In genomic region chr20:49268600-49269365, GRCh38 we compare ENCODE assay signal across 10 cellular contexts. TPM values are rescaled to one million over a fixed set of nuclear protein-coding genes. Genes with fewer than 3 reads are reported as not detected.
A peak's percentile ranks its signal among the peaks of the same experiment; 100 is the strongest.
DNase-seq lines count a peak whose midpoint lies in the region; ATAC-seq, FAIRE-seq and TF ChIP-seq lines count a peak whose summit lies in the region.
"Had no signal": no experiment of that assay in that cellular context is flagged by ENCODE, and none has a peak within 500 bp of the region (broad histone marks: within the 10 kb centered on the region; RNA-seq: fewer than 3 reads in every experiment).

No MANE protein-coding gene starts in this region.

- H3K27me3 ChIP-seq in HepG2 (ENCODE audit: control insufficient read depth in 1 of 2, insufficient read depth in 2 of 2, low read length in 2 of 2) (no peaks in the 10 kb centered on the region), right lobe of liver (no peaks in the 10 kb centered on the region), RWPE2 (ENCODE audit: insufficient read depth, poor library complexity, severe bottlenecking) (no peaks in the 10 kb centered on the region), gastrocnemius medialis (no peaks in the 10 kb centered on the region)

- DNase-seq in HepG2 (ENCODE audit: low spot score) = no peak
- DNase-seq in right lobe of liver = no peak
- no peak for DNase-seq in RWPE2 (ENCODE audit: low spot score)
- peak; percentile 76 for DNase-seq in fibroblast of gingiva (ENCODE audit: low read depth)
- DNase-seq in urothelium cell line (ENCODE audit: low spot score) = no peak
- no peak for DNase-seq in gastrocnemius medialis
- DNase-seq in occipital lobe (lab: John Stamatoyannopoulos, UW) = no peak
- DNase-seq in left ventricle myocardium superior = no peak
- DNase-seq: activated CD4-positive, CD25-positive, alpha-beta regulatory T cell; COR-L47 had no signal

- H3K36me3 ChIP-seq in HepG2 (replicated peaks in 1 of 2; ENCODE audit: control insufficient read depth in 1 of 2, insufficient read depth in 2 of 2, low read length in 2 of 2) = peaks cover 38 to 74% of the 10 kb centered on the region in 2 experiments
- peaks cover 11 to 49% (median 20%) of the 10 kb centered on the region in 4 donors for H3K36me3 ChIP-seq in right lobe of liver
- H3K36me3 ChIP-seq in RWPE2 (ENCODE audit: low read depth) = peaks cover 98% of the 10 kb centered on the region
- peaks cover 0 to 58% of the 10 kb centered on the region in 2 donors for H3K36me3 ChIP-seq in gastrocnemius medialis

- H3K9me3 ChIP-seq in HepG2 (ENCODE audit: low read length) (no peaks in the 10 kb centered on the region), right lobe of liver (no peaks in the 10 kb centered on the region), RWPE2 (ENCODE audit: severe bottlenecking) (no peaks in the 10 kb centered on the region), gastrocnemius medialis (no peaks in the 10 kb centered on the region)

- FAIRE-seq in HepG2 (lab: Jason Lieb, UNC) = no peak
- peak; percentile 48 for FAIRE-seq in urothelium cell line (lab: Jason Lieb, UNC)

- no peak overlapping the region for H3K27ac ChIP-seq in HepG2 (ENCODE audit: extremely low read length, insufficient read depth, low read length)
- H3K27ac ChIP-seq in right lobe of liver = no peak overlapping the region
- no peak overlapping the region for H3K27ac ChIP-seq in RWPE2 (ENCODE audit: poor library complexity, severe bottlenecking)
- H3K27ac ChIP-seq in gastrocnemius medialis = no peak overlapping the region

- no peak overlapping the region for H2AFZ ChIP-seq in HepG2 (ENCODE audit: low read length)

- no peak for ATAC-seq in HepG2
- no peak for ATAC-seq in right lobe of liver
- peak; percentile 38; the same call in 2 of the 3 replicates for ATAC-seq in RWPE2 (ENCODE audit: low read depth)
- ATAC-seq in gastrocnemius medialis = no peak
- ATAC-seq in left ventricle myocardium superior = no peak

- BruUV-seq in HepG2 (replicated peaks; lab: Mats Ljungman, UMichigan) = no TSS peak

- CTCF ChIA-PET in HepG2 (lab: Yijun Ruan, JAX; ENCODE audit: low intra/inter-chr PET ratio, low total read pairs) = no interaction called here

- H4K20me1 ChIP-seq in HepG2 (ENCODE audit: insufficient read depth, low read length) = peaks cover 17% of the 10 kb centered on the region

- no peak for TF ChIP-seq RAD21 in HepG2 (CRISPR knock-in tag; IDR thresholded peaks at IDR 0.05)

- H3K4me3 ChIP-seq in HepG2 (replicated peaks in 1 of 3; ENCODE audit: insufficient read depth in 1 of 3, low read depth in 2 of 3, low read length in 3 of 3) = no peak overlapping the region
- no peak overlapping the region for H3K4me3 ChIP-seq in right lobe of liver
- no peak overlapping the region for H3K4me3 ChIP-seq in RWPE2 (ENCODE audit: severe bottlenecking)
- H3K4me3 ChIP-seq in gastrocnemius medialis = peak overlapping the region in 1 of 4 donors; percentile 27

- in situ Hi-C loops in HepG2 (cut with HindIII; ENCODE audit: extremely low pct_ligation_motif_present, low pct_unique_long_range_greater_than_20kb) = no loop called here
- in situ Hi-C loops in gastrocnemius medialis (cut with MboI; ENCODE audit: low sequenced_read_pairs in 4 of 4) = no loop called here

- 91% methylated on average over 1 of the region's 1 CpG for WGBS in HepG2 (ENCODE audit: low lambda C conversion rate)
- WGBS in right lobe of liver (ENCODE audit: insufficient coverage, low coverage, low lambda C conversion rate, missing lambda C conversion rate) = 100% methylated on average over 1 of the region's 1 CpG

- POLR2A ChIA-PET in HepG2 (lab: Yijun Ruan, JAX) = interaction anchor here (1.6 to 1.7 kb wide), 2 partner anchors 9 kb away, joined by 4 to 7 read pairs; partner anchors contain the start of gene ZNFX1

- no peak overlapping the region for H3K9ac ChIP-seq in HepG2 (ENCODE audit: insufficient read depth, low read depth, low read length)

- intact Hi-C loops in HepG2 (cut with micrococcal nuclease; ENCODE audit: unreplicated experiment) (no loop called here), right lobe of liver (cut with DNase I) (no loop called here), gastrocnemius medialis (cut with DNase I; ENCODE audit: low total_unique reads) (no loop called here), left ventricle myocardium superior (cut with micrococcal nuclease) (no loop called here)

- no peak for TF ChIP-seq EP300 in HepG2 (IDR thresholded peaks at IDR 0.05; ENCODE audit: low read depth in 2 of 2, low read length in 2 of 2)
- TF ChIP-seq EP300 in HepG2 (CRISPR knock-in tag; IDR thresholded peaks at IDR 0.05; ENCODE audit: borderline replicate concordance) = no peak

- peak overlapping the region; percentile 18; the same call in 1 of the 2 replicates for H3K4me2 ChIP-seq in HepG2 (ENCODE audit: low read depth, low read length)

- no peak for TF ChIP-seq POLR2A in HepG2 (IDR thresholded peaks at IDR 0.05; ENCODE audit: insufficient read depth in 1 of 2, low read depth in 2 of 2, low read length in 2 of 2)
- no peak for TF ChIP-seq POLR2A in right lobe of liver (IDR thresholded peaks at IDR 0.05)
- no peak for TF ChIP-seq POLR2A in gastrocnemius medialis (IDR thresholded peaks at IDR 0.05)

- TF ChIP-seq CTCF in HepG2 (CRISPR knock-in tag; IDR thresholded peaks at IDR 0.05) = no peak
- TF ChIP-seq CTCF in right lobe of liver (IDR thresholded peaks at IDR 0.05) = no peak
- no peak for TF ChIP-seq CTCF in RWPE2 (IDR thresholded peaks at IDR 0.05; ENCODE audit: poor library complexity, severe bottlenecking)
- TF ChIP-seq CTCF in gastrocnemius medialis (IDR thresholded peaks at IDR 0.05 in 4 of 5, conservative IDR thresholded peaks at IDR 0.05 in 1 of 5) = no peak

- H3K79me2 ChIP-seq in HepG2 (ENCODE audit: insufficient read depth, low read length) = peaks cover 48% of the 10 kb centered on the region

- H3K4me1 ChIP-seq in HepG2 (ENCODE audit: insufficient read depth, low read length) (peaks cover 46% of the 10 kb centered on the region), right lobe of liver (peaks cover 0 to 4% (median 3%) of the 10 kb centered on the region in 4 donors), RWPE2 (ENCODE audit: insufficient read depth, poor library complexity, severe bottlenecking) (peaks cover 12% of the 10 kb centered on the region), gastrocnemius medialis (peaks cover 22 to 34% of the 10 kb centered on the region in 2 donors)

RNA-seq across cellular contexts. Expression of gene ZNFX1, which starts 9.1 kb away (rescaled TPM):
- 11.1 and 15.9 TPM in 2 replicates for total RNA-seq in HepG2 (2016; rRNA removed; fragmentation: Illumina TruSeq; extraction: Trizol)
- 6.3 and 6.5 TPM in 2 replicates for total RNA-seq in HepG2 (2016; cell fraction: cytosol; rRNA removed; fragmentation: Illumina TruSeq; extraction: Trizol; ENCODE audit: low read depth)
- 11.0 and 12.7 TPM in 2 replicates for total RNA-seq in HepG2 (2016; cell fraction: insoluble cytoplasmic fraction; rRNA removed; fragmentation: Illumina TruSeq; extraction: Trizol)
- 9.7 and 10.8 TPM in 2 replicates for total RNA-seq in HepG2 (2016; cell fraction: membrane; rRNA removed; fragmentation: Illumina TruSeq; extraction: Trizol)
- total RNA-seq in HepG2 (2016; cell fraction: nucleus; rRNA removed; fragmentation: Illumina TruSeq; extraction: Trizol) = 14.7 and 16.0 TPM in 2 replicates
- polyA plus RNA-seq in HepG2 (2011; rRNA removed) = 2.9 and 3.5 TPM in 2 replicates
- polyA plus RNA-seq in HepG2 (2011; cell fraction: cytosol; rRNA removed) = 2.2 and 3.5 TPM in 2 replicates
- polyA plus RNA-seq in HepG2 (2011; cell fraction: nucleus; rRNA removed) = 4.5 and 5.9 TPM in 2 replicates
- 5.3 and 8.2 TPM in 2 replicates for polyA plus RNA-seq in HepG2 (2012)
- 1.1 and 1.4 TPM in 2 replicates for polyA plus RNA-seq in HepG2 (2016; cell fraction: cytosol; fragmentation: Illumina TruSeq; extraction: Trizol; ENCODE audit: low read depth)
- polyA plus RNA-seq in HepG2 (2016; cell fraction: insoluble cytoplasmic fraction; fragmentation: Illumina TruSeq; extraction: Trizol; ENCODE audit: low read depth) = 5.1 and 6.1 TPM in 2 replicates
- polyA plus RNA-seq in HepG2 (2016; cell fraction: membrane; fragmentation: Illumina TruSeq; extraction: Trizol; ENCODE audit: low read depth) = 2.2 TPM in 2 replicates
- 16.4 and 18.7 TPM in 2 replicates for polyA plus RNA-seq in HepG2 (2016; cell fraction: nucleus; fragmentation: Illumina TruSeq; extraction: Trizol; ENCODE audit: insufficient read depth, low read depth)
- 10.7 and 26.2 TPM in 2 replicates for polyA minus RNA-seq in HepG2 (2011; rRNA and poly(A)+ RNA removed; ENCODE audit: low replicate concordance)
- polyA minus RNA-seq in HepG2 (2011; cell fraction: cytosol; rRNA and poly(A)+ RNA removed) = 5.7 and 8.7 TPM in 2 replicates
- polyA minus RNA-seq in HepG2 (2011; cell fraction: nucleus; rRNA and poly(A)+ RNA removed) = 17.6 and 27.1 TPM in 2 replicates
- total RNA-seq in right lobe of liver = 10 to 100 TPM in 5 of 6 experiments, 1 to 10 TPM in 1; 9.3 to 17.5 (median 13.9) TPM
- total RNA-seq in gastrocnemius medialis = 10 to 100 TPM; 28.7 to 34.9 (median 31.1) TPM
- total RNA-seq in occipital lobe = 14.0 TPM
- total RNA-seq in left ventricle myocardium superior = 20.6 TPM

RNA-seq across cellular contexts. Expression of gene DDX27, which starts 49.6 kb away (rescaled TPM):
- total RNA-seq in HepG2 (2016; rRNA removed; fragmentation: Illumina TruSeq; extraction: Trizol) = 72.8 and 88.3 TPM in 2 replicates
- 8.9 and 9.5 TPM in 2 replicates for total RNA-seq in HepG2 (2016; cell fraction: cytosol; rRNA removed; fragmentation: Illumina TruSeq; extraction: Trizol; ENCODE audit: low read depth)
- total RNA-seq in HepG2 (2016; cell fraction: insoluble cytoplasmic fraction; rRNA removed; fragmentation: Illumina TruSeq; extraction: Trizol) = 75.2 and 79.2 TPM in 2 replicates
- total RNA-seq in HepG2 (2016; cell fraction: membrane; rRNA removed; fragmentation: Illumina TruSeq; extraction: Trizol) = 14.0 and 18.2 TPM in 2 replicates
- 44.4 and 46.5 TPM in 2 replicates for total RNA-seq in HepG2 (2016; cell fraction: nucleus; rRNA removed; fragmentation: Illumina TruSeq; extraction: Trizol)
- 42.6 and 48.0 TPM in 2 replicates for polyA plus RNA-seq in HepG2 (2011; rRNA removed)
- polyA plus RNA-seq in HepG2 (2011; cell fraction: cytosol; rRNA removed) = 38.6 and 49.4 TPM in 2 replicates
- 62.5 and 66.4 TPM in 2 replicates for polyA plus RNA-seq in HepG2 (2011; cell fraction: nucleus; rRNA removed)
- polyA plus RNA-seq in HepG2 (2012) = 35.3 and 37.4 TPM in 2 replicates
- 4.7 and 5.9 TPM in 2 replicates for polyA plus RNA-seq in HepG2 (2016; cell fraction: cytosol; fragmentation: Illumina TruSeq; extraction: Trizol; ENCODE audit: low read depth)
- polyA plus RNA-seq in HepG2 (2016; cell fraction: insoluble cytoplasmic fraction; fragmentation: Illumina TruSeq; extraction: Trizol; ENCODE audit: low read depth) = 85.6 and 97.5 TPM in 2 replicates
- 8.4 and 10.7 TPM in 2 replicates for polyA plus RNA-seq in HepG2 (2016; cell fraction: membrane; fragmentation: Illumina TruSeq; extraction: Trizol; ENCODE audit: low read depth)
- 80.8 and 84.7 TPM in 2 replicates for polyA plus RNA-seq in HepG2 (2016; cell fraction: nucleus; fragmentation: Illumina TruSeq; extraction: Trizol; ENCODE audit: insufficient read depth, low read depth)
- polyA minus RNA-seq in HepG2 (2011; rRNA and poly(A)+ RNA removed; ENCODE audit: low replicate concordance) = 76.4 and 94.7 TPM in 2 replicates
- polyA minus RNA-seq in HepG2 (2011; cell fraction: cytosol; rRNA and poly(A)+ RNA removed) = 26.3 and 26.8 TPM in 2 replicates
- polyA minus RNA-seq in HepG2 (2011; cell fraction: nucleus; rRNA and poly(A)+ RNA removed) = 33.9 and 44.4 TPM in 2 replicates
- 10 to 100 TPM in 5 of 6 experiments, 1 to 10 TPM in 1; 7.6 to 15.7 (median 11.6) TPM for total RNA-seq in right lobe of liver
- total RNA-seq in gastrocnemius medialis = 10 to 100 TPM; 12.6 to 39.7 (median 23.3) TPM
- total RNA-seq in occipital lobe = 18.2 TPM
- 13.4 TPM for total RNA-seq in left ventricle myocardium superior
